ENCODE assay signal across 19 cellular contexts in genomic region chr6:36847991-36848390, GRCh38. TPM values are rescaled to one million over a fixed set of nuclear protein-coding genes. Genes with fewer than 3 reads are reported as not detected.
DNase-seq lines count a peak whose midpoint lies in the region; ATAC-seq, FAIRE-seq and TF ChIP-seq lines count a peak whose summit lies in the region.
"Had no signal": no experiment of that assay in that cellular context is flagged by ENCODE, and none has a peak within 500 bp of the region (broad histone marks: within the 10 kb centered on the region; RNA-seq: fewer than 3 reads in every experiment).

No MANE protein-coding gene starts in this region.

- peaks cover 12% of the 10 kb centered on the region for H3K36me3 Mint-ChIP-seq in MCF 10A (ENCODE audit: insufficient read depth, unreplicated experiment)

- CTCF ChIA-PET in mammary epithelial cell (lab: Charles Lee; ENCODE audit: low non-redundant PET) = no interaction called here
- CTCF ChIA-PET in MCF 10A (lab: Yijun Ruan, JAX) = interaction anchor here (0.7 to 1.2 kb wide), 4 partner anchors 65 to 124 kb away, joined by 3 to 4 read pairs (median 3); no protein-coding TSS in a partner anchor
- CTCF ChIA-PET in K562 (lab: Yijun Ruan, JAX; ENCODE audit: low intra/inter-chr PET ratio) = interaction anchor here (0.6 to 0.8 kb wide), 3 partner anchors 37 to 233 kb away, joined by 4 to 8 read pairs (median 5); no protein-coding TSS in a partner anchor

- H2BK12ac ChIP-seq in mesenchymal stem cell (ENCODE audit: low read length in 2 of 2) = peak overlapping the region in 1 of 2 experiments; percentile 64

- H2AK5ac ChIP-seq in mesenchymal stem cell (ENCODE audit: low read length, severe bottlenecking) = peak overlapping the region; percentile 40

- no peaks in the 10 kb centered on the region for H3K79me1 ChIP-seq in mesenchymal stem cell (replicated peaks; ENCODE audit: low read length, poor library complexity, severe bottlenecking)

- TF ChIP-seq POLR2A in K562 (conservative IDR thresholded peaks at IDR 0.05) = no peak

- H3K9me1 ChIP-seq in K562 (ENCODE audit: control insufficient read depth, insufficient read depth, low read length) = peaks cover 3% of the 10 kb centered on the region

- no peak for ATAC-seq in K562
- no peak for ATAC-seq in HG02571 (IDR thresholded peaks at IDR 0.05; ENCODE audit: unreplicated experiment)
- ATAC-seq: GM12878, PC-3 had no signal

- peak overlapping the region; percentile 4 for H2AFZ ChIP-seq in mammary epithelial cell (ENCODE audit: low read depth, low read length)
- H2AFZ ChIP-seq in K562 (ENCODE audit: low read depth, low read length) = no peak overlapping the region; the same call in 1 of the 2 replicates
- no peak overlapping the region for H2AFZ ChIP-seq in mesenchymal stem cell (ENCODE audit: low read depth, low read length)
- H2AFZ ChIP-seq: GM23248 had no signal

- no peaks in the 10 kb centered on the region for H3K27me3 ChIP-seq in mammary epithelial cell (ENCODE audit: insufficient read depth, low read length)
- H3K27me3 ChIP-seq in K562 (ENCODE audit: control insufficient read depth in 2 of 2, insufficient read depth in 2 of 2, low read length in 2 of 2) = no peaks in the 10 kb centered on the region
- peaks cover 10 to 40% of the 10 kb centered on the region in 2 experiments for H3K27me3 ChIP-seq in mesenchymal stem cell (ENCODE audit: control insufficient read depth in 1 of 2, insufficient read depth in 1 of 2, low read length in 2 of 2)

- H3K79me2 ChIP-seq in mammary epithelial cell (ENCODE audit: insufficient read depth, low read length) (no peaks in the 10 kb centered on the region), K562 (ENCODE audit: control insufficient read depth, insufficient read depth, low read length) (no peaks in the 10 kb centered on the region)

- POLR2A ChIA-PET in MCF 10A (lab: Yijun Ruan, JAX) (interaction anchor here (0.6 kb wide), 1 partner anchor 266 kb away, joined by 3 read pairs; no protein-coding TSS in a partner anchor), K562 (lab: Yijun Ruan, JAX) (interaction anchor here (0.6 to 3.8 kb wide), 10 partner anchors 10 to 112 kb away, joined by 3 to 23 read pairs (median 3); partner anchors contain the start of gene PPIL1)

- no peak for FAIRE-seq in K562 (lab: Jason Lieb, UNC)
- FAIRE-seq: GM12878 had no signal

- TF ChIP-seq EP300 in K562 (IDR thresholded peaks at IDR 0.05; ENCODE audit: low read length) = no peak

- H3K27ac Mint-ChIP-seq in MCF 10A (ENCODE audit: low read depth, unreplicated experiment) = no peak overlapping the region
- H3K27ac Mint-ChIP-seq: CD8-positive, alpha-beta memory T cell had no signal

- H3K4me1 Mint-ChIP-seq in MCF 10A (ENCODE audit: insufficient read depth, unreplicated experiment) = peaks cover 2% of the 10 kb centered on the region
- H3K4me1 Mint-ChIP-seq: CD8-positive, alpha-beta memory T cell had no signal

- no peaks in the 10 kb centered on the region for H3K27me3 Mint-ChIP-seq in MCF 10A (ENCODE audit: insufficient read depth, unreplicated experiment)

- no peak for TF ChIP-seq RAD21 in K562 (CRISPR knock-in tag; conservative IDR thresholded peaks at IDR 0.05 in 1 of 2, IDR thresholded peaks at IDR 0.05 in 1 of 2)

- dilution Hi-C loops in mammary epithelial cell (cut with HindIII; ENCODE audit: low sequenced_read_pairs) = loop anchor here (5.0 kb wide), 1 partner anchor 91 kb away; no protein-coding TSS in a partner anchor

- H3K4me1 ChIP-seq in mammary epithelial cell (ENCODE audit: insufficient read depth, low read length) (peaks cover 20% of the 10 kb centered on the region), K562 (replicated peaks in 1 of 2; ENCODE audit: control insufficient read depth in 2 of 2, insufficient read depth in 2 of 2, low read length in 2 of 2) (peaks cover 34 to 38% of the 10 kb centered on the region in 2 experiments), mesenchymal stem cell (ENCODE audit: control insufficient read depth, insufficient read depth, low read depth, low read length) (peaks cover 10% of the 10 kb centered on the region)

- no peaks in the 10 kb centered on the region for H4K20me1 ChIP-seq in mammary epithelial cell (ENCODE audit: insufficient read depth, low read length)
- no peaks in the 10 kb centered on the region for H4K20me1 ChIP-seq in K562 (replicated peaks; ENCODE audit: control insufficient read depth, insufficient read depth, low read length)

- H3K18ac ChIP-seq in mesenchymal stem cell (ENCODE audit: low read depth in 1 of 2, low read length in 2 of 2) = peak overlapping the region in 1 of 2 experiments; percentile 23

- no TSS peak for BruUV-seq in mammary epithelial cell (replicated peaks; lab: Mats Ljungman, UMichigan)
- no TSS peak for BruUV-seq in MCF 10A (replicated peaks; lab: Mats Ljungman, UMichigan)
- BruUV-seq in K562 (replicated peaks; lab: Mats Ljungman, UMichigan) = no TSS peak

- no peaks in the 10 kb centered on the region for H3K9me3 Mint-ChIP-seq in MCF 10A (ENCODE audit: unreplicated experiment)

- H2BK120ac ChIP-seq in mesenchymal stem cell (ENCODE audit: low read depth, low read length) = no peak overlapping the region

- H3K36me3 ChIP-seq in mammary epithelial cell (ENCODE audit: insufficient read depth, low read length) = peaks cover 2% of the 10 kb centered on the region
- H3K36me3 ChIP-seq in K562 (ENCODE audit: control insufficient read depth, insufficient read depth, low read length) = peaks cover 16% of the 10 kb centered on the region; the same call in 2 of the 3 replicates
- H3K36me3 ChIP-seq in mesenchymal stem cell (ENCODE audit: control insufficient read depth in 1 of 2, insufficient read depth in 2 of 2, low read depth in 1 of 2, low read length in 2 of 2) = no peaks in the 10 kb centered on the region

- H3K9me3 ChIP-seq in mammary epithelial cell (replicated peaks; ENCODE audit: insufficient read depth, low read length) = no peaks in the 10 kb centered on the region
- no peaks in the 10 kb centered on the region for H3K9me3 ChIP-seq in K562 (replicated peaks; ENCODE audit: control insufficient read depth, insufficient read depth, low read depth, low read length)
- H3K9me3 ChIP-seq in mesenchymal stem cell (ENCODE audit: control insufficient read depth, low read length) = no peaks in the 10 kb centered on the region

- in situ Hi-C loops in mammary epithelial cell (cut with MboI; ENCODE audit: low sequenced_read_pairs in 2 of 2) = no loop called here
- in situ Hi-C loops in K562 (cut with MboI) = no loop called here

- 98% methylated on average over 6 of the region's 6 CpGs for WGBS in mammary epithelial cell (ENCODE audit: low coverage, missing lambda C conversion rate)
- 58% methylated on average over 6 of the region's 6 CpGs for WGBS in K562 (ENCODE audit: insufficient coverage, low coverage, missing lambda C conversion rate)
- 99% methylated on average over 6 of the region's 6 CpGs for WGBS in mesenchymal stem cell

- H4K8ac ChIP-seq in mesenchymal stem cell (ENCODE audit: low read length) = peak overlapping the region; percentile 10

- no peak overlapping the region for H4K91ac ChIP-seq in mesenchymal stem cell (ENCODE audit: low read length)

- no peak overlapping the region for H3K14ac ChIP-seq in mesenchymal stem cell (ENCODE audit: low read length in 2 of 2)

- no peak overlapping the region for H3K9ac ChIP-seq in mammary epithelial cell (ENCODE audit: insufficient read depth, low read length)
- H3K9ac ChIP-seq in K562 (ENCODE audit: insufficient read depth in 1 of 2, low read depth in 2 of 2, low read length in 2 of 2) = peak overlapping the region in 1 of 2 experiments; percentile 40; a peak in 1 of 4 replicates
- H3K9ac ChIP-seq in mesenchymal stem cell (ENCODE audit: low read length) = no peak overlapping the region
- H3K9ac ChIP-seq: GM23248 had no signal

- no peak overlapping the region for H3K4ac ChIP-seq in mesenchymal stem cell (ENCODE audit: low read depth in 1 of 2, low read length in 2 of 2)

- no peak overlapping the region for H3K4me2 ChIP-seq in mammary epithelial cell (ENCODE audit: insufficient read depth, low read depth, low read length)
- peak overlapping the region; percentile 69; the same call in 1 of the 2 replicates for H3K4me2 ChIP-seq in K562 (ENCODE audit: insufficient read depth, low read length)
- no peak overlapping the region for H3K4me2 ChIP-seq in mesenchymal stem cell (ENCODE audit: low read length, poor library complexity, severe bottlenecking)

- no peak overlapping the region for H3K23ac ChIP-seq in mesenchymal stem cell (ENCODE audit: low read length in 2 of 2)

- no peak for TF ChIP-seq CTCF in mammary epithelial cell (conservative IDR thresholded peaks at IDR 0.05 in 1 of 2, IDR thresholded peaks at IDR 0.05 in 1 of 2; ENCODE audit: extremely low read depth in 1 of 2, insufficient read depth in 1 of 2, low read depth in 1 of 2, low read length in 2 of 2)
- no peak for TF ChIP-seq CTCF in MCF 10A (IDR thresholded peaks at IDR 0.05; ENCODE audit: unreplicated experiment)
- TF ChIP-seq CTCF in K562 (IDR thresholded peaks at IDR 0.05 in 2 of 3, conservative IDR thresholded peaks at IDR 0.05 in 1 of 3; ENCODE audit: insufficient read depth in 2 of 3, low read depth in 1 of 3, low read length in 3 of 3) = no peak

- intact Hi-C loops in mammary epithelial cell (cut with micrococcal nuclease) (no loop called here), MCF 10A (cut with micrococcal nuclease) (no loop called here), K562 (cut with micrococcal nuclease) (no loop called here)

- H2BK15ac ChIP-seq in mesenchymal stem cell (ENCODE audit: low read depth, poor library complexity, severe bottlenecking) = no peak overlapping the region

- H3K27ac ChIP-seq in mammary epithelial cell (ENCODE audit: insufficient read depth, low read depth, low read length) = no peak overlapping the region
- no peak overlapping the region for H3K27ac ChIP-seq in K562 (ENCODE audit: extremely low read depth, low read depth, low read length)
- no peak overlapping the region for H3K27ac ChIP-seq in mesenchymal stem cell (ENCODE audit: low read length, poor library complexity, severe bottlenecking)
- H3K27ac ChIP-seq: GM23248 had no signal

- H2BK5ac ChIP-seq in mesenchymal stem cell (ENCODE audit: low read depth, low read length, poor library complexity, severe bottlenecking) = no peak overlapping the region

- H3K4me3 ChIP-seq in mammary epithelial cell (replicated peaks in 1 of 3; ENCODE audit: insufficient read depth in 1 of 3, low read depth in 2 of 3, low read length in 3 of 3) = no peak overlapping the region
- no peak overlapping the region for H3K4me3 ChIP-seq in K562
- no peak overlapping the region for H3K4me3 ChIP-seq in mesenchymal stem cell (ENCODE audit: insufficient read depth in 1 of 2, low read depth in 1 of 2, low read length in 2 of 2)
- H3K4me3 ChIP-seq: GM12878, GM23248 had no signal

- DNase-seq in mammary epithelial cell = no peak
- DNase-seq in MCF 10A (ENCODE audit: unreplicated experiment) = no peak
- no peak for DNase-seq in K562 (ENCODE audit: extremely low read depth in 1 of 4, low spot score in 3 of 4)
- no peak for DNase-seq in mesenchymal stem cell
- DNase-seq in retina = peak; percentile 10
- DNase-seq in NCI-H774 (lab: John Stamatoyannopoulos, UW) = no peak
- no peak for DNase-seq in NCI-H1694 (lab: John Stamatoyannopoulos, UW)
- DNase-seq: 8988T; CD8-positive, alpha-beta memory T cell; DND-41; GDM1; KBM-7; NCI-H1436; NCI-H2029 treated with DMSO at 0.1 percent for 48 hours; NCI-H446 treated with DMSO at 0.1 percent for 48 hours; PC-3 had no signal

- no peak overlapping the region for H3K4me3 Mint-ChIP-seq in MCF 10A (ENCODE audit: unreplicated experiment)
- H3K4me3 Mint-ChIP-seq: CD8-positive, alpha-beta memory T cell had no signal

RNA-seq across cellular contexts. Expression of gene CPNE5, which starts 8.7 kb away (rescaled TPM):
- total RNA-seq in mammary epithelial cell = under 1 TPM in 1 of 2 donors, not detected in 1; 0.31 TPM
- 0.10 TPM for polyA plus RNA-seq in mammary epithelial cell
- polyA minus RNA-seq in mammary epithelial cell = not detected
- total RNA-seq in MCF 10A (2022) = not detected in 2 replicates
- total RNA-seq in K562 (2011; cell fraction: chromatin; rRNA removed; ENCODE audit: low replicate concordance) = 1.5 and 2.5 TPM in 2 replicates
- total RNA-seq in K562 (2011; cell fraction: nucleolus; rRNA removed) = 0.66 and 1.5 TPM in 2 replicates
- total RNA-seq in K562 (2011; cell fraction: nucleoplasm; rRNA removed) = 1.2 and 1.6 TPM in 2 replicates
- 0.18 TPM in 1 of 2 replicates, not detected in the other for total RNA-seq in K562 (2014; rRNA removed)
- not detected in 2 replicates for total RNA-seq in K562 (2014; rRNA removed; fragmentation: Illumina TruSeq; extraction: Trizol)
- total RNA-seq in K562 (2015; rRNA removed; fragmentation: Illumina TruSeq; extraction: Trizol) = 0.14 TPM in 1 of 2 replicates, not detected in the other
- 0.47 and 0.49 TPM in 2 replicates for total RNA-seq in K562 (2021)
- polyA plus RNA-seq in K562 (2011; rRNA removed) = 0.46 and 0.61 TPM in 2 replicates
- 0.19 and 0.31 TPM in 2 replicates for polyA plus RNA-seq in K562 (2011; cell fraction: cytosol; rRNA removed)
- 1.2 and 1.9 TPM in 2 replicates for polyA plus RNA-seq in K562 (2011; cell fraction: nucleus; rRNA removed)
- 0.33 and 1.8 TPM in 2 replicates for polyA plus RNA-seq in K562 (2012)
- 0.43 TPM in 1 of 2 replicates, not detected in the other for polyA plus RNA-seq in K562 (2014; fragmentation: Illumina TruSeq; extraction: Trizol)
- polyA plus RNA-seq in K562 (2014; fragmentation: Nextera tagmentation; extraction: Ambion mirVana) = 1 to 10 TPM in 1 of 2 experiments, under 1 TPM in 1; 0.21 to 1.0 TPM
- 0.69 TPM in 1 of 2 replicates, not detected in the other for polyA plus RNA-seq in K562 (2014; rRNA removed)
- polyA minus RNA-seq in K562 (2011; rRNA and poly(A)+ RNA removed) = 0.67 TPM in 1 of 2 replicates, not detected in the other
- not detected in 2 replicates for polyA minus RNA-seq in K562 (2011; cell fraction: cytosol; rRNA and poly(A)+ RNA removed)
- polyA minus RNA-seq in K562 (2011; cell fraction: nucleus; rRNA and poly(A)+ RNA removed) = 0.78 and 0.81 TPM in 2 replicates
- 0.12 TPM for polyA plus RNA-seq in mesenchymal stem cell (2013, experiment 1 of 2)
- polyA plus RNA-seq in mesenchymal stem cell (2013, experiment 2 of 2) = 0.14 TPM
- total RNA-seq: GM23248, PC-3 had no signal

RNA-seq across cellular contexts. Expression of gene PPIL1, which starts 26.6 kb away (rescaled TPM):
- 10 to 100 TPM; 24.0 to 33.5 TPM for total RNA-seq in mammary epithelial cell
- 32.5 TPM for polyA plus RNA-seq in mammary epithelial cell
- polyA minus RNA-seq in mammary epithelial cell = 24.9 TPM
- 53.6 and 54.9 TPM in 2 replicates for total RNA-seq in MCF 10A (2022)
- 16.9 and 22.0 TPM in 2 replicates for total RNA-seq in K562 (2011; cell fraction: chromatin; rRNA removed; ENCODE audit: low replicate concordance)
- 16.6 and 19.2 TPM in 2 replicates for total RNA-seq in K562 (2011; cell fraction: nucleolus; rRNA removed)
- 25.1 and 30.4 TPM in 2 replicates for total RNA-seq in K562 (2011; cell fraction: nucleoplasm; rRNA removed)
- 65.8 and 86.0 TPM in 2 replicates for total RNA-seq in K562 (2014; rRNA removed)
- total RNA-seq in K562 (2014; rRNA removed; fragmentation: Illumina TruSeq; extraction: Trizol) = 130 and 132 TPM in 2 replicates
- 107 and 119 TPM in 2 replicates for total RNA-seq in K562 (2015; rRNA removed; fragmentation: Illumina TruSeq; extraction: Trizol)
- 86.9 and 90.1 TPM in 2 replicates for total RNA-seq in K562 (2021)
- polyA plus RNA-seq in K562 (2011; rRNA removed) = 113 and 137 TPM in 2 replicates
- 95.1 and 112 TPM in 2 replicates for polyA plus RNA-seq in K562 (2011; cell fraction: cytosol; rRNA removed)
- 24.2 and 38.0 TPM in 2 replicates for polyA plus RNA-seq in K562 (2011; cell fraction: nucleus; rRNA removed)
- polyA plus RNA-seq in K562 (2012) = 81.7 and 93.9 TPM in 2 replicates
- polyA plus RNA-seq in K562 (2014; fragmentation: Illumina TruSeq; extraction: Trizol) = 116 and 156 TPM in 2 replicates
- 100 to 1,000 TPM; 195 to 205 TPM for polyA plus RNA-seq in K562 (2014; fragmentation: Nextera tagmentation; extraction: Ambion mirVana)
- polyA plus RNA-seq in K562 (2014; rRNA removed) = 87.9 and 108 TPM in 2 replicates
- 105 and 126 TPM in 2 replicates for polyA minus RNA-seq in K562 (2011; rRNA and poly(A)+ RNA removed)
- polyA minus RNA-seq in K562 (2011; cell fraction: cytosol; rRNA and poly(A)+ RNA removed) = 34.9 and 49.9 TPM in 2 replicates
- 11.2 and 16.2 TPM in 2 replicates for polyA minus RNA-seq in K562 (2011; cell fraction: nucleus; rRNA and poly(A)+ RNA removed)
- 33.0 TPM for polyA plus RNA-seq in mesenchymal stem cell (2013, experiment 1 of 2)
- 34.8 TPM for polyA plus RNA-seq in mesenchymal stem cell (2013, experiment 2 of 2)

RNA-seq across cellular contexts. Expression of gene C6orf89, which starts 37.8 kb away (rescaled TPM):
- total RNA-seq in mammary epithelial cell = 10 to 100 TPM; 34.3 to 42.2 TPM
- 20.7 TPM for polyA plus RNA-seq in mammary epithelial cell
- 23.8 TPM for polyA minus RNA-seq in mammary epithelial cell
- 36.9 and 43.1 TPM in 2 replicates for total RNA-seq in MCF 10A (2022)
- 94.9 and 122 TPM in 2 replicates for total RNA-seq in K562 (2011; cell fraction: chromatin; rRNA removed; ENCODE audit: low replicate concordance)
- 56.4 and 60.3 TPM in 2 replicates for total RNA-seq in K562 (2011; cell fraction: nucleolus; rRNA removed)
- total RNA-seq in K562 (2011; cell fraction: nucleoplasm; rRNA removed) = 122 and 177 TPM in 2 replicates
- 47.2 and 63.5 TPM in 2 replicates for total RNA-seq in K562 (2014; rRNA removed)
- total RNA-seq in K562 (2014; rRNA removed; fragmentation: Illumina TruSeq; extraction: Trizol) = 81.6 and 89.0 TPM in 2 replicates
- 56.9 and 58.5 TPM in 2 replicates for total RNA-seq in K562 (2015; rRNA removed; fragmentation: Illumina TruSeq; extraction: Trizol)
- total RNA-seq in K562 (2021) = 74.8 and 80.1 TPM in 2 replicates
- polyA plus RNA-seq in K562 (2011; rRNA removed) = 92.9 and 95.9 TPM in 2 replicates
- polyA plus RNA-seq in K562 (2011; cell fraction: cytosol; rRNA removed) = 47.9 and 60.0 TPM in 2 replicates
- polyA plus RNA-seq in K562 (2011; cell fraction: nucleus; rRNA removed) = 59.9 and 67.0 TPM in 2 replicates
- 71.0 and 74.5 TPM in 2 replicates for polyA plus RNA-seq in K562 (2012)
- polyA plus RNA-seq in K562 (2014; fragmentation: Illumina TruSeq; extraction: Trizol) = 96.1 and 111 TPM in 2 replicates
- 10 to 100 TPM; 35.2 to 41.9 TPM for polyA plus RNA-seq in K562 (2014; fragmentation: Nextera tagmentation; extraction: Ambion mirVana)
- 46.7 and 67.6 TPM in 2 replicates for polyA plus RNA-seq in K562 (2014; rRNA removed)
- polyA minus RNA-seq in K562 (2011; rRNA and poly(A)+ RNA removed) = 51.7 and 54.4 TPM in 2 replicates
- polyA minus RNA-seq in K562 (2011; cell fraction: cytosol; rRNA and poly(A)+ RNA removed) = 23.9 and 29.3 TPM in 2 replicates
- 9.6 and 22.3 TPM in 2 replicates for polyA minus RNA-seq in K562 (2011; cell fraction: nucleus; rRNA and poly(A)+ RNA removed)
- polyA plus RNA-seq in mesenchymal stem cell (2013, experiment 1 of 2) = 42.2 TPM
- 44.0 TPM for polyA plus RNA-seq in mesenchymal stem cell (2013, experiment 2 of 2)
